ENCODE assay signal across 1 cellular context in the genomic region with DNA sequence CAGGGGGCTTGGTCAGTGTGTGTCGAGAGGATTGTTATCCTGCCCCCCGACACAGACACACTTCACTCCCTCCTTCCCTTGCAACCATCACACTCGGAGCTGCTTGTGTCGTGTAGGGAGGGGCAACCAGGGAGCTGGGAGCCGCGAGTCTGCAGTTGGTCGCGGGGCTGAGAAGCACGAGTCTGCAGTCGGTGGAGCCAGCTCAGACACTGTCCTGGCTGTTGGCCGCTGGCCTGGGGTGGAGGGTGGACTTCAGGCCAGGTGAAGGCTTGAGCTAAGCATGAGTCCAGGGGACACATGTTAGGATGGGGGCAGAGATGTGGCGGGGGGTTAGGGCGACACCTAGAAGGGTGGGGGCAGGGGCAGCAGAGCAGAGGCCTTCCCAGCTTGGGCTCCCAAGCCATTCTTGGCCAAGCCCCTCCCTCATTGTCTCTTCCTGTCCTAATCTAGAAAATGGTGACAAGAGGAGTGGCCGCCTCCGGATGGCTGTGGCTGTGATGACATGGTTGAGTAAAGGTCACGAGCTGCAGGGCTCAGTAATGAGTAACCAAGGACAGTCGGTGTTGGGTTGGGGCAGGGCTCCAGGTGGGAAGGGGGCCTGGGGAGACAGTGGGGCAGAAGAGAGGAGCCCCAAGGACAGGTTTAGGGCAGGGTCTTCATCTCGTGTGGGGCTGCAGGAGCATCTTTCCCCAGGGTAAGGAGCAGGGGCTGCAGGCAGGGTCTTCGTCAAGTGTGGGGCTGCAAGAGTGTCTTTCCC.
A peak's percentile ranks its signal among the peaks of the same experiment; 100 is the strongest.
TF ChIP-seq lines count a peak whose summit lies in the region.

No MANE protein-coding gene starts in this region.

TF ChIP-seq in GM12878, 131 proteins besides CTCF, POLR2A, EP300 and RAD21:
- TF ChIP-seq CREM (IDR thresholded peaks at IDR 0.05; ENCODE audit: low read depth) (no peak), SIX5 (IDR thresholded peaks at IDR 0.05; ENCODE audit: low read depth, low read length, severe bottlenecking) (no peak), ZNF207 (IDR thresholded peaks at IDR 0.05; ENCODE audit: borderline replicate concordance) (no peak), ZBED1 (IDR thresholded peaks at IDR 0.05; ENCODE audit: borderline replicate concordance) (no peak), CHD2 (IDR thresholded peaks at IDR 0.05; ENCODE audit: borderline replicate concordance, low read depth, low read length) (no peak), STAT1 (conservative IDR thresholded peaks at IDR 0.05) (no peak), RELA (IDR thresholded peaks at IDR 0.05; ENCODE audit: borderline replicate concordance, partially characterized antibody) (no peak), ATF7 (IDR thresholded peaks at IDR 0.05; ENCODE audit: low read depth) (no peak), BHLHE40 (IDR thresholded peaks at IDR 0.05; ENCODE audit: borderline replicate concordance in 1 of 2, low read depth in 2 of 2, low read length in 1 of 2) (peak; percentile 19 to 71; a peak in 2 of 4 replicates), TCF12 (IDR thresholded peaks at IDR 0.05; ENCODE audit: low read depth, low read length) (no peak), SREBF2 (IDR thresholded peaks at IDR 0.05; ENCODE audit: low read length) (no peak)
- TF ChIP-seq, protein P1, sequence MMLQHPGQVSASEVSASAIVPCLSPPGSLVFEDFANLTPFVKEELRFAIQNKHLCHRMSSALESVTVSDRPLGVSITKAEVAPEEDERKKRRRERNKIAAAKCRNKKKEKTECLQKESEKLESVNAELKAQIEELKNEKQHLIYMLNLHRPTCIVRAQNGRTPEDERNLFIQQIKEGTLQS (IDR thresholded peaks at IDR 0.05; ENCODE audit: borderline replicate concordance, extremely low read depth, low read depth, low read length): no peak
- TF ChIP-seq, protein P2, sequence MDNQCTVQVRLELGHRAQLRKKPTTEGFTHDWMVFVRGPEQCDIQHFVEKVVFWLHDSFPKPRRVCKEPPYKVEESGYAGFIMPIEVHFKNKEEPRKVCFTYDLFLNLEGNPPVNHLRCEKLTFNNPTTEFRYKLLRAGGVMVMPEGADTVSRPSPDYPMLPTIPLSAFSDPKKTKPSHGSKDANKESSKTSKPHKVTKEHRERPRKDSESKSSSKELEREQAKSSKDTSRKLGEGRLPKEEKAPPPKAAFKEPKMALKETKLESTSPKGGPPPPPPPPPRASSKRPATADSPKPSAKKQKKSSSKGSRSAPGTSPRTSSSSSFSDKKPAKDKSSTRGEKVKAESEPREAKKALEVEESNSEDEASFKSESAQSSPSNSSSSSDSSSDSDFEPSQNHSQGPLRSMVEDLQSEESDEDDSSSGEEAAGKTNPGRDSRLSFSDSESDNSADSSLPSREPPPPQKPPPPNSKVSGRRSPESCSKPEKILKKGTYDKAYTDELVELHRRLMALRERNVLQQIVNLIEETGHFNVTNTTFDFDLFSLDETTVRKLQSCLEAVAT (IDR thresholded peaks at IDR 0.05): peak; percentile 72
- TF ChIP-seq, protein P3, sequence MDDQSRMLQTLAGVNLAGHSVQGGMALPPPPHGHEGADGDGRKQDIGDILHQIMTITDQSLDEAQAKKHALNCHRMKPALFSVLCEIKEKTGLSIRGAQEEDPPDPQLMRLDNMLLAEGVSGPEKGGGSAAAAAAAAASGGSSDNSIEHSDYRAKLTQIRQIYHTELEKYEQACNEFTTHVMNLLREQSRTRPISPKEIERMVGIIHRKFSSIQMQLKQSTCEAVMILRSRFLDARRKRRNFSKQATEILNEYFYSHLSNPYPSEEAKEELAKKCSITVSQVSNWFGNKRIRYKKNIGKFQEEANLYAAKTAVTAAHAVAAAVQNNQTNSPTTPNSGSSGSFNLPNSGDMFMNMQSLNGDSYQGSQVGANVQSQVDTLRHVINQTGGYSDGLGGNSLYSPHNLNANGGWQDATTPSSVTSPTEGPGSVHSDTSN (IDR thresholded peaks at IDR 0.05; ENCODE audit: insufficient replicate concordance, low read depth, low read length): no peak
- TF ChIP-seq, protein P4, sequence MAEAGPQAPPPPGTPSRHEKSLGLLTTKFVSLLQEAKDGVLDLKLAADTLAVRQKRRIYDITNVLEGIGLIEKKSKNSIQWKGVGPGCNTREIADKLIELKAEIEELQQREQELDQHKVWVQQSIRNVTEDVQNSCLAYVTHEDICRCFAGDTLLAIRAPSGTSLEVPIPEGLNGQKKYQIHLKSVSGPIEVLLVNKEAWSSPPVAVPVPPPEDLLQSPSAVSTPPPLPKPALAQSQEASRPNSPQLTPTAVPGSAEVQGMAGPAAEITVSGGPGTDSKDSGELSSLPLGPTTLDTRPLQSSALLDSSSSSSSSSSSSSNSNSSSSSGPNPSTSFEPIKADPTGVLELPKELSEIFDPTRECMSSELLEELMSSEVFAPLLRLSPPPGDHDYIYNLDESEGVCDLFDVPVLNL (IDR thresholded peaks at IDR 0.05; ENCODE audit: low read depth, low read length): no peak
- TF ChIP-seq, protein P5, sequence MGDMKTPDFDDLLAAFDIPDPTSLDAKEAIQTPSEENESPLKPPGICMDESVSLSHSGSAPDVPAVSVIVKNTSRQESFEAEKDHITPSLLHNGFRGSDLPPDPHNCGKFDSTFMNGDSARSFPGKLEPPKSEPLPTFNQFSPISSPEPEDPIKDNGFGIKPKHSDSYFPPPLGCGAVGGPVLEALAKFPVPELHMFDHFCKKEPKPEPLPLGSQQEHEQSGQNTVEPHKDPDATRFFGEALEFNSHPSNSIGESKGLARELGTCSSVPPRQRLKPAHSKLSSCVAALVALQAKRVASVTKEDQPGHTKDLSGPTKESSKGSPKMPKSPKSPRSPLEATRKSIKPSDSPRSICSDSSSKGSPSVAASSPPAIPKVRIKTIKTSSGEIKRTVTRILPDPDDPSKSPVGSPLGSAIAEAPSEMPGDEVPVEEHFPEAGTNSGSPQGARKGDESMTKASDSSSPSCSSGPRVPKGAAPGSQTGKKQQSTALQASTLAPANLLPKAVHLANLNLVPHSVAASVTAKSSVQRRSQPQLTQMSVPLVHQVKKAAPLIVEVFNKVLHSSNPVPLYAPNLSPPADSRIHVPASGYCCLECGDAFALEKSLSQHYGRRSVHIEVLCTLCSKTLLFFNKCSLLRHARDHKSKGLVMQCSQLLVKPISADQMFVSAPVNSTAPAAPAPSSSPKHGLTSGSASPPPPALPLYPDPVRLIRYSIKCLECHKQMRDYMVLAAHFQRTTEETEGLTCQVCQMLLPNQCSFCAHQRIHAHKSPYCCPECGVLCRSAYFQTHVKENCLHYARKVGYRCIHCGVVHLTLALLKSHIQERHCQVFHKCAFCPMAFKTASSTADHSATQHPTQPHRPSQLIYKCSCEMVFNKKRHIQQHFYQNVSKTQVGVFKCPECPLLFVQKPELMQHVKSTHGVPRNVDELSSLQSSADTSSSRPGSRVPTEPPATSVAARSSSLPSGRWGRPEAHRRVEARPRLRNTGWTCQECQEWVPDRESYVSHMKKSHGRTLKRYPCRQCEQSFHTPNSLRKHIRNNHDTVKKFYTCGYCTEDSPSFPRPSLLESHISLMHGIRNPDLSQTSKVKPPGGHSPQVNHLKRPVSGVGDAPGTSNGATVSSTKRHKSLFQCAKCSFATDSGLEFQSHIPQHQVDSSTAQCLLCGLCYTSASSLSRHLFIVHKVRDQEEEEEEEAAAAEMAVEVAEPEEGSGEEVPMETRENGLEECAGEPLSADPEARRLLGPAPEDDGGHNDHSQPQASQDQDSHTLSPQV (IDR thresholded peaks at IDR 0.05): no peak
- TF ChIP-seq, protein P6, sequence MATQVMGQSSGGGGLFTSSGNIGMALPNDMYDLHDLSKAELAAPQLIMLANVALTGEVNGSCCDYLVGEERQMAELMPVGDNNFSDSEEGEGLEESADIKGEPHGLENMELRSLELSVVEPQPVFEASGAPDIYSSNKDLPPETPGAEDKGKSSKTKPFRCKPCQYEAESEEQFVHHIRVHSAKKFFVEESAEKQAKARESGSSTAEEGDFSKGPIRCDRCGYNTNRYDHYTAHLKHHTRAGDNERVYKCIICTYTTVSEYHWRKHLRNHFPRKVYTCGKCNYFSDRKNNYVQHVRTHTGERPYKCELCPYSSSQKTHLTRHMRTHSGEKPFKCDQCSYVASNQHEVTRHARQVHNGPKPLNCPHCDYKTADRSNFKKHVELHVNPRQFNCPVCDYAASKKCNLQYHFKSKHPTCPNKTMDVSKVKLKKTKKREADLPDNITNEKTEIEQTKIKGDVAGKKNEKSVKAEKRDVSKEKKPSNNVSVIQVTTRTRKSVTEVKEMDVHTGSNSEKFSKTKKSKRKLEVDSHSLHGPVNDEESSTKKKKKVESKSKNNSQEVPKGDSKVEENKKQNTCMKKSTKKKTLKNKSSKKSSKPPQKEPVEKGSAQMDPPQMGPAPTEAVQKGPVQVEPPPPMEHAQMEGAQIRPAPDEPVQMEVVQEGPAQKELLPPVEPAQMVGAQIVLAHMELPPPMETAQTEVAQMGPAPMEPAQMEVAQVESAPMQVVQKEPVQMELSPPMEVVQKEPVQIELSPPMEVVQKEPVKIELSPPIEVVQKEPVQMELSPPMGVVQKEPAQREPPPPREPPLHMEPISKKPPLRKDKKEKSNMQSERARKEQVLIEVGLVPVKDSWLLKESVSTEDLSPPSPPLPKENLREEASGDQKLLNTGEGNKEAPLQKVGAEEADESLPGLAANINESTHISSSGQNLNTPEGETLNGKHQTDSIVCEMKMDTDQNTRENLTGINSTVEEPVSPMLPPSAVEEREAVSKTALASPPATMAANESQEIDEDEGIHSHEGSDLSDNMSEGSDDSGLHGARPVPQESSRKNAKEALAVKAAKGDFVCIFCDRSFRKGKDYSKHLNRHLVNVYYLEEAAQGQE (IDR thresholded peaks at IDR 0.05; ENCODE audit: low read depth, low read length): no peak
